ENCODE assay signal across 24 cellular contexts in genomic region chr10:55734112-55734511, GRCh38.
"Had no signal": no experiment of that assay in that cellular context is flagged by ENCODE, and none has a peak within 500 bp of the region (broad histone marks: within the 10 kb centered on the region; RNA-seq: fewer than 3 reads in every experiment).

No MANE protein-coding gene starts in this region.

- H3K4me3 ChIP-seq: esophagus muscularis mucosa, heart left ventricle, stomach, suprapubic skin, tibial artery, upper lobe of right lung had no signal

- H3K36me3 ChIP-seq: esophagus muscularis mucosa, heart left ventricle, stomach, suprapubic skin, tibial artery, upper lobe of right lung had no signal

- H3K4me1 ChIP-seq: esophagus muscularis mucosa, foreskin keratinocyte, heart left ventricle, stomach, suprapubic skin, tibial artery, upper lobe of right lung had no signal

- H3K27ac ChIP-seq: esophagus muscularis mucosa, foreskin keratinocyte, heart left ventricle, stomach, suprapubic skin, tibial artery, upper lobe of right lung had no signal

- ATAC-seq: activated CD8-positive, alpha-beta memory T cell treated with anti-CD3 and anti-CD28 coated beads, Interleukin-2, amount 10 ng/mL, durations not matched to agents 7 days and 5 days; activated CD8-positive, alpha-beta T cell treated with anti-CD3 and anti-CD28 coated beads, Interleukin-2, amount 10 ng/mL, durations not matched to agents 7 days and 5 days; foreskin keratinocyte; heart left ventricle; left colon; naive thymus-derived CD4-positive, alpha-beta T cell; right cardiac atrium; stimulated activated naive B cell treated with anti-CD40 and anti-IgM and Interleukin-4, amounts not matched to agents 10 μg/mL and 1 μg/mL and 100 μg/mL, for 72 hours; upper lobe of right lung had no signal

- H3K27me3 ChIP-seq: esophagus muscularis mucosa, foreskin keratinocyte, heart left ventricle, stomach, suprapubic skin, tibial artery, upper lobe of right lung had no signal

- H3K9me3 ChIP-seq: esophagus muscularis mucosa, heart left ventricle, stomach, suprapubic skin, tibial artery, upper lobe of right lung had no signal

- DNase-seq: activated B cell treated with CpG ODN at 0.5 μM for 24 hours; activated CD8-positive, alpha-beta memory T cell treated with anti-CD3 and anti-CD28 coated beads, Interleukin-2, amount 10 ng/mL, durations not matched to agents 7 days and 5 days; activated CD8-positive, alpha-beta T cell treated with anti-CD3 and anti-CD28 coated beads, Interleukin-2, amount 10 ng/mL, durations not matched to agents 7 days and 5 days; activated T-cell treated with anti-CD3 and anti-CD28 coated beads, Interleukin-2, amount 50 U/mL, for 48 hours; effector CD4-positive, alpha-beta T cell; foreskin keratinocyte; heart left ventricle; hypothalamus; immature natural killer cell; kidney; left colon; midbrain; naive thymus-derived CD4-positive, alpha-beta T cell; occipital lobe; posterior cingulate gyrus; right cardiac atrium; stimulated activated CD4-positive, alpha-beta T cell treated with anti-CD3 and anti-CD28 coated beads, Interleukin-15, amount 100 ng/mL, for 24 hours; stimulated activated CD4-positive, alpha-beta T cell treated with anti-CD3 and anti-CD28 coated beads, Interleukin-2, amount 100 ng/mL, for 24 hours; stimulated activated naive B cell treated with anti-CD40 and anti-IgM and Interleukin-4, amounts not matched to agents 10 μg/mL and 1 μg/mL and 100 μg/mL, for 72 hours; stomach; tibial artery; upper lobe of right lung had no signal
